15 cellular contexts compared by ENCODE assay signal in the genomic region with DNA sequence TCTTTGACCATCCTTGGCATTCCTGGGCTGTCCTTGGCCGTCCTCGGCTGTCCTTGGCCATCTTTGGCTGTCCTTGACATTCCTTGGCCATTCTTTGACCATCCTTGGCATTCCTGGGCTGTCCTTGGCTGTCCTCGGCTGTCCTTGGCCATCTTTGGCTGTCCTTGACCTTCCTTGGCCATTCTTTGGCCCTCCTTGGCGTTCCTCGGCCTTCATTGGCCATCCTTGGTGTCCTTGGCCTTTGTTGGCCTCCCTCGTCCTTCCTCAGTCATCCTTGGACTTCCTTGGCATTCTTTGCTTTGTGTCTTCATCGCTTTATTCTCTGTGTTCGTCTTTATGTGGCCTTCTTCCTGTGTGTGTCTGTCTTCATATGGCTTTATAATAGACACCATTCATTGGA. TPM values are rescaled to one million over a fixed set of nuclear protein-coding genes. Genes with fewer than 3 reads are reported as not detected.
DNase-seq lines count a peak whose midpoint lies in the region; ATAC-seq, FAIRE-seq and TF ChIP-seq lines count a peak whose summit lies in the region.
"Had no signal": no experiment of that assay in that cellular context is flagged by ENCODE, and none has a peak within 500 bp of the region (broad histone marks: within the 10 kb centered on the region; RNA-seq: fewer than 3 reads in every experiment).

No MANE protein-coding gene starts in this region.

- FAIRE-seq in bronchial epithelial cell (lab: Jason Lieb, UNC): peak; percentile 60

- H3K36me3 ChIP-seq in bronchial epithelial cell (ENCODE audit: control insufficient read depth, insufficient read depth, low read length): peaks cover 12% of the 10 kb centered on the region

- TF ChIP-seq CTCF in bronchial epithelial cell (IDR thresholded peaks at IDR 0.05; ENCODE audit: insufficient read depth, low read length, severe bottlenecking): no peak

- no peak overlapping the region for H3K4me3 ChIP-seq in bronchial epithelial cell (ENCODE audit: low read depth, low read length)
- H3K4me3 ChIP-seq: BLaER1 had no signal

- no peaks in the 10 kb centered on the region for H3K27me3 ChIP-seq in bronchial epithelial cell (ENCODE audit: control insufficient read depth, insufficient read depth, low read length)
- H3K27me3 ChIP-seq: BLaER1 had no signal

- peak; percentile 44 for DNase-seq in activated effector memory CD4-positive, alpha-beta T cell treated with anti-CD3 and anti-CD28 coated beads, Interleukin-2, amount 50 U/mL, for 16 hours
- no peak for DNase-seq in activated effector memory CD4-positive, alpha-beta T cell treated with Interleukin-2 at 50 U/mL for 16 hours
- DNase-seq in bronchial epithelial cell (ENCODE audit: low read depth): no peak
- DNase-seq in left lobe of liver (ENCODE audit: low spot score): peak; percentile 10
- DNase-seq: CD4-positive, alpha-beta memory T cell; DMS153; DMS79; GDM1; GOT3; H9; IMR-90 had no signal

- ATAC-seq in left lobe of liver (no peak), HG03342 (IDR thresholded peaks at IDR 0.05; ENCODE audit: unreplicated experiment) (no peak), HG02759 (IDR thresholded peaks at IDR 0.05; ENCODE audit: unreplicated experiment) (no peak), GM21526 (IDR thresholded peaks at IDR 0.05; ENCODE audit: low FRiP score, unreplicated experiment) (no peak)

RNA-seq across cellular contexts. Expression of gene NDUFS6, which starts 20.7 kb away (rescaled TPM):
- total RNA-seq in bronchial epithelial cell (21.1 and 49.9 TPM in 2 replicates), left lobe of liver (27.0 TPM)

RNA-seq across cellular contexts. Expression of gene MRPL36, which starts 22.2 kb away (rescaled TPM):
- total RNA-seq in bronchial epithelial cell (61.1 and 63.1 TPM in 2 replicates), left lobe of liver (31.1 TPM)

Comparison
In these comparisons a context has a peak if more than half of its experiments do, and no peak if none do; other contexts are left out.
1. DNase-seq: peak in activated effector memory CD4-positive, alpha-beta T cell treated with anti-CD3 and anti-CD28 coated beads, Interleukin-2, amount 50 U/mL, for 16 hours (single experiment) and left lobe of liver (single experiment); none in activated effector memory CD4-positive, alpha-beta T cell treated with Interleukin-2 at 50 U/mL for 16 hours (single experiment) and bronchial epithelial cell (single experiment).